ENCODE assay signal across 16 cellular contexts in genomic region chr2:170932166-170932565, GRCh38. TPM values are rescaled to one million over a fixed set of nuclear protein-coding genes. Genes with fewer than 3 reads are reported as not detected.
DNase-seq lines count a peak whose midpoint lies in the region; ATAC-seq and TF ChIP-seq lines count a peak whose summit lies in the region.
"Had no signal": no experiment of that assay in that cellular context is flagged by ENCODE, and none has a peak within 500 bp of the region (broad histone marks: within the 10 kb centered on the region; RNA-seq: fewer than 3 reads in every experiment).

No MANE protein-coding gene starts in this region.

- H3K4me2 ChIP-seq in BLaER1 treated with 17β-estradiol and CSF1 and Interleukin-3, amounts not matched to agents 10 nM and 100 nM = peak overlapping the region; percentile 14 to 100 (median 94); a peak in 12 of 22 replicates
- H3K4me2 ChIP-seq in PC-3 (ENCODE audit: low read length) = peak overlapping the region; percentile 10

- POLR2A ChIA-PET in CD8-positive, alpha-beta memory T cell (lab: Charles Lee) = no interaction called here
- POLR2A ChIA-PET in PC-3 (lab: Charles Lee; ENCODE audit: unreplicated experiment) = no interaction called here

- peaks cover 57 to 74% (median 67%) of the 10 kb centered on the region in 3 donors for H3K4me1 Mint-ChIP-seq in CD8-positive, alpha-beta memory T cell

- no peak overlapping the region for H2AFZ ChIP-seq in PC-3 (ENCODE audit: low read length)

- H3K36me3 ChIP-seq in BLaER1 treated with 17β-estradiol and CSF1 and Interleukin-3, amounts not matched to agents 10 nM and 100 nM = peaks cover 22 to 47% (median 37%) of the 10 kb centered on the region in 11 experiments
- H3K36me3 ChIP-seq in CD8-positive, alpha-beta memory T cell (ENCODE audit: insufficient read depth, low read length) = no peaks in the 10 kb centered on the region
- H3K36me3 ChIP-seq in PC-3 (ENCODE audit: low read depth, low read length) (peaks cover 9% of the 10 kb centered on the region; the same call in 1 of the 2 replicates), endocrine pancreas (ENCODE audit: control insufficient read depth, insufficient read depth, low read length) (no peaks in the 10 kb centered on the region)
- H3K36me3 ChIP-seq: transverse colon had no signal

- peaks cover 28 to 37% (median 32%) of the 10 kb centered on the region in 10 experiments for H3K4me1 ChIP-seq in BLaER1 treated with 17β-estradiol and CSF1 and Interleukin-3, amounts not matched to agents 10 nM and 100 nM
- peaks cover 38% of the 10 kb centered on the region for H3K4me1 ChIP-seq in CD8-positive, alpha-beta memory T cell (ENCODE audit: insufficient read depth, low read length)
- H3K4me1 ChIP-seq in PC-3 (ENCODE audit: insufficient read depth, low read length) (peaks cover 26% of the 10 kb centered on the region), endocrine pancreas (ENCODE audit: control insufficient read depth, insufficient read depth, low read length) (peaks cover 28% of the 10 kb centered on the region)

- no peaks in the 10 kb centered on the region for H3K27me3 ChIP-seq in BLaER1 treated with 17β-estradiol and CSF1 and Interleukin-3, amounts not matched to agents 10 nM and 100 nM
- no peaks in the 10 kb centered on the region for H3K27me3 ChIP-seq in CD8-positive, alpha-beta memory T cell (ENCODE audit: insufficient read depth, low read length, poor library complexity, severe bottlenecking)
- no peaks in the 10 kb centered on the region for H3K27me3 ChIP-seq in PC-3 (ENCODE audit: low read length)
- H3K27me3 ChIP-seq in endocrine pancreas (ENCODE audit: control insufficient read depth, insufficient read depth, low read length) = no peaks in the 10 kb centered on the region
- H3K27me3 ChIP-seq: transverse colon had no signal

- H3K36me3 Mint-ChIP-seq in CD8-positive, alpha-beta memory T cell = peaks cover 0 to 36% (median 7%) of the 10 kb centered on the region in 3 donors

- H3K4me3 ChIP-seq in BLaER1 treated with 17β-estradiol and CSF1 and Interleukin-3, amounts not matched to agents 10 nM and 100 nM = no peak overlapping the region
- no peak overlapping the region for H3K4me3 ChIP-seq in CD8-positive, alpha-beta memory T cell (ENCODE audit: low read length)
- H3K4me3 ChIP-seq in PC-3 (ENCODE audit: low read length) (no peak overlapping the region), endocrine pancreas (ENCODE audit: control insufficient read depth, insufficient read depth, low read length) (peak overlapping the region; percentile 31)
- H3K4me3 ChIP-seq: transverse colon had no signal

- H3K9me3 ChIP-seq in BLaER1 treated with 17β-estradiol and CSF1 and Interleukin-3, amounts not matched to agents 10 nM and 100 nM (replicated peaks in 1 of 11) = peaks cover 0 to 13% (median 6%) of the 10 kb centered on the region in 11 experiments; a peak in 10 of 22 replicates
- no peaks in the 10 kb centered on the region for H3K9me3 ChIP-seq in CD8-positive, alpha-beta memory T cell (ENCODE audit: low read length)
- H3K9me3 ChIP-seq in PC-3 (ENCODE audit: low read length) = no peaks in the 10 kb centered on the region
- no peaks in the 10 kb centered on the region for H3K9me3 ChIP-seq in endocrine pancreas (ENCODE audit: control insufficient read depth, low read length)
- H3K9me3 ChIP-seq: transverse colon had no signal

- H3F3A ChIP-seq in PC-3 (ENCODE audit: low read length, unreplicated experiment) = no peaks in the 10 kb centered on the region

- ATAC-seq in PC-3 (no peak), GM18870 (IDR thresholded peaks at IDR 0.05; ENCODE audit: unreplicated experiment) (no peak), HG03159 (IDR thresholded peaks at IDR 0.05; ENCODE audit: unreplicated experiment) (no peak)
- ATAC-seq: activated CD4-positive, CD25-positive, alpha-beta regulatory T cell treated with anti-CD3 and anti-CD28 coated beads, Interleukin-2, amount 50 U/mL, for 24 hours; left lobe of liver had no signal

- intact Hi-C loops in PC-3 (cut with micrococcal nuclease) (no loop called here), head of caudate nucleus (cut with DNase I) (no loop called here)

- H3K9ac ChIP-seq in BLaER1 treated with 17β-estradiol and CSF1 and Interleukin-3, amounts not matched to agents 10 nM and 100 nM = no peak overlapping the region
- no peak overlapping the region for H3K9ac ChIP-seq in PC-3 (ENCODE audit: low read length)
- no peak overlapping the region for H3K9ac ChIP-seq in endocrine pancreas (ENCODE audit: control insufficient read depth, insufficient read depth, low read length)

- no peaks in the 10 kb centered on the region for H3K9me3 Mint-ChIP-seq in CD8-positive, alpha-beta memory T cell
- H3K9me3 Mint-ChIP-seq: central memory CD8-positive, alpha-beta T cell had no signal

- peak overlapping the region; percentile 13 to 76 (median 49) for H3K4me3 Mint-ChIP-seq in CD8-positive, alpha-beta memory T cell

- no peaks in the 10 kb centered on the region for H3K27me3 Mint-ChIP-seq in CD8-positive, alpha-beta memory T cell
- H3K27me3 Mint-ChIP-seq: central memory CD8-positive, alpha-beta T cell had no signal

- CTCF ChIA-PET in CD8-positive, alpha-beta memory T cell (lab: Charles Lee) = interaction anchor here (1.5 kb wide), 1 partner anchor 13 kb away, joined by 4 read pairs; no protein-coding TSS in a partner anchor
- CTCF ChIA-PET in PC-3 (lab: Charles Lee) = no interaction called here

- no peaks in the 10 kb centered on the region for H3K9me2 ChIP-seq in PC-3 (replicated peaks; ENCODE audit: low read length)

- H4K20me1 ChIP-seq in BLaER1 treated with 17β-estradiol and CSF1 and Interleukin-3, amounts not matched to agents 10 nM and 100 nM = peaks cover 66 to 79% (median 75%) of the 10 kb centered on the region in 11 experiments; a peak in 20 of 22 replicates
- H4K20me1 ChIP-seq in PC-3 (ENCODE audit: low read length) = peaks cover 45% of the 10 kb centered on the region

- TF ChIP-seq CTCF in PC-3 (conservative IDR thresholded peaks at IDR 0.05; ENCODE audit: low read depth, low read length) = no peak

- H3K27ac ChIP-seq in BLaER1 treated with 17β-estradiol and CSF1 and Interleukin-3, amounts not matched to agents 10 nM and 100 nM = no peak overlapping the region
- no peak overlapping the region for H3K27ac ChIP-seq in CD8-positive, alpha-beta memory T cell (ENCODE audit: low read depth, low read length)
- no peak overlapping the region for H3K27ac ChIP-seq in PC-3 (ENCODE audit: low read length)
- H3K27ac ChIP-seq: HL-60, transverse colon had no signal

- no peak for DNase-seq in CD8-positive, alpha-beta memory T cell
- DNase-seq in PC-3 (no peak), medulla oblongata (ENCODE audit: extremely low spot score) (no peak), head of caudate nucleus (no peak)
- DNase-seq: KBM-7, Right ventricle myocardium superior, small intestine, transverse colon had no signal

- BruUV-seq in PC-3 (replicated peaks; lab: Mats Ljungman, UMichigan) = no TSS peak

- peaks cover 80% of the 10 kb centered on the region for H3K79me2 ChIP-seq in PC-3 (ENCODE audit: low read length)

- H3K27ac Mint-ChIP-seq in CD8-positive, alpha-beta memory T cell = peak overlapping the region in 5 of 8 donors; percentile 12 to 81 (median 63)

RNA-seq across cellular contexts. Expression of gene GORASP2, which starts 3.1 kb away (rescaled TPM):
- total RNA-seq in CD8-positive, alpha-beta memory T cell = 10 to 100 TPM; 70.7 to 80.9 TPM
- polyA plus RNA-seq in CD8-positive, alpha-beta memory T cell = 101 TPM
- 44.5 and 67.3 TPM in 2 replicates for total RNA-seq in PC-3 (2014; rRNA removed)
